15 cellular contexts compared by ENCODE assay signal in genomic region chrX:100647739-100648138, GRCh38. TPM values are rescaled to one million over a fixed set of nuclear protein-coding genes. Genes with fewer than 3 reads are reported as not detected.
DNase-seq lines count a peak whose midpoint lies in the region; ATAC-seq and TF ChIP-seq lines count a peak whose summit lies in the region.
"Had no signal": no experiment of that assay in that cellular context is flagged by ENCODE, and none has a peak within 500 bp of the region (broad histone marks: within the 10 kb centered on the region; RNA-seq: fewer than 3 reads in every experiment).

No MANE protein-coding gene starts in this region.

- no peak for TF ChIP-seq CTCF in breast epithelium (IDR thresholded peaks at IDR 0.05)
- no peak for TF ChIP-seq CTCF in mammary epithelial cell (conservative IDR thresholded peaks at IDR 0.05 in 1 of 2, IDR thresholded peaks at IDR 0.05 in 1 of 2; ENCODE audit: extremely low read depth in 1 of 2, insufficient read depth in 1 of 2, low read depth in 1 of 2, low read length in 2 of 2)
- TF ChIP-seq CTCF in brain microvascular endothelial cell (IDR thresholded peaks at IDR 0.05; ENCODE audit: low read depth, low read length, missing control alignments) = no peak
- no peak for TF ChIP-seq CTCF in type B pancreatic cell (conservative IDR thresholded peaks at IDR 0.05)

- no peaks in the 10 kb centered on the region for H3K79me1 ChIP-seq in neuronal stem cell (ENCODE audit: low read depth, low read length)

- WGBS in mammary epithelial cell (ENCODE audit: low coverage, missing lambda C conversion rate) = 17% methylated on average over 2 of the region's 2 CpGs
- WGBS in mesodermal cell (ENCODE audit: insufficient coverage in 2 of 2), 2 experiments = 100% methylated on average over 1 of the region's 2 CpGs; no CpG with 5 or more reads in 1 of the 2 experiments
- no CpG with 5 or more reads among the region's 2 CpGs for WGBS in neuronal stem cell (ENCODE audit: extremely low coverage in 2 of 2, insufficient read length in 2 of 2, insufficient replicate concordance in 1 of 2), 2 donors

- H4K8ac ChIP-seq in neuronal stem cell (ENCODE audit: low read depth, low read length) = no peak overlapping the region

- CTCF ChIA-PET in mammary epithelial cell (lab: Charles Lee; ENCODE audit: low non-redundant PET) = no interaction called here

- H3K14ac ChIP-seq in neuronal stem cell (ENCODE audit: low read length) = no peak overlapping the region

- H3K4me2 ChIP-seq in mammary epithelial cell (ENCODE audit: insufficient read depth, low read depth, low read length) (no peak overlapping the region), neuronal stem cell (ENCODE audit: insufficient read depth, low read length, poor library complexity, severe bottlenecking) (no peak overlapping the region)

- H3K4ac ChIP-seq in neuronal stem cell (ENCODE audit: low read length) = no peak overlapping the region

- no peak overlapping the region for H3K4me3 Mint-ChIP-seq in type B pancreatic cell
- H3K4me3 Mint-ChIP-seq: activated CD8-positive, alpha-beta T cell treated with anti-CD3 and anti-CD28 coated beads for 36 hours had no signal

- H3K18ac ChIP-seq in neuronal stem cell (ENCODE audit: low read length) = no peak overlapping the region

- no peaks in the 10 kb centered on the region for H3K36me3 Mint-ChIP-seq in type B pancreatic cell

- no peak for ATAC-seq in HG02870 (IDR thresholded peaks at IDR 0.05; ENCODE audit: unreplicated experiment)
- ATAC-seq: activated CD8-positive, alpha-beta T cell treated with anti-CD3 and anti-CD28 coated beads for 36 hours had no signal

- peak overlapping the region in 1 of 3 donors; percentile 4 for H3K4me3 ChIP-seq in breast epithelium
- no peak overlapping the region for H3K4me3 ChIP-seq in mammary epithelial cell (replicated peaks in 1 of 3; ENCODE audit: insufficient read depth in 1 of 3, low read depth in 2 of 3, low read length in 3 of 3)
- H3K4me3 ChIP-seq in brain microvascular endothelial cell (ENCODE audit: low read depth, low read length) = no peak overlapping the region
- no peak overlapping the region for H3K4me3 ChIP-seq in mesodermal cell (ENCODE audit: extremely low read depth, insufficient read depth, low read length, poor library complexity, severe bottlenecking)
- H3K4me3 ChIP-seq in neuronal stem cell (ENCODE audit: low read length in 2 of 2) = no peak overlapping the region
- H3K4me3 ChIP-seq: prostate gland had no signal

- no peak overlapping the region for H2BK120ac ChIP-seq in neuronal stem cell (ENCODE audit: low read depth, low read length)

- no peak overlapping the region for H2BK15ac ChIP-seq in neuronal stem cell (ENCODE audit: low read length)

- no peak overlapping the region for H2AK5ac ChIP-seq in neuronal stem cell (ENCODE audit: low read depth, low read length)

- peak overlapping the region; percentile 69 to 91 for H3K27ac ChIP-seq in breast epithelium
- no peak overlapping the region for H3K27ac ChIP-seq in mammary epithelial cell (ENCODE audit: insufficient read depth, low read depth, low read length)
- peak overlapping the region; percentile 94 for H3K27ac ChIP-seq in brain microvascular endothelial cell
- peak overlapping the region; percentile 16 for H3K27ac ChIP-seq in mesodermal cell (ENCODE audit: low read depth, low read length, severe bottlenecking)
- no peak overlapping the region for H3K27ac ChIP-seq in neuronal stem cell (replicated peaks; ENCODE audit: low read length)
- H3K27ac ChIP-seq: prostate gland had no signal

- in situ Hi-C loops in mammary epithelial cell (cut with MboI; ENCODE audit: low sequenced_read_pairs in 2 of 2) (no loop called here), brain microvascular endothelial cell (cut with HindIII; ENCODE audit: low pct_ligation_motif_present, low sequenced_read_pairs) (no loop called here)

- H3K27me3 Mint-ChIP-seq in type B pancreatic cell = no peaks in the 10 kb centered on the region

- H4K20me1 ChIP-seq in mammary epithelial cell (ENCODE audit: insufficient read depth, low read length) = no peaks in the 10 kb centered on the region

- TF ChIP-seq POLR2A in breast epithelium (IDR thresholded peaks at IDR 0.05) = no peak

- dilution Hi-C loops in mammary epithelial cell (cut with HindIII; ENCODE audit: low sequenced_read_pairs) = no loop called here

- no peak overlapping the region for H4K91ac ChIP-seq in neuronal stem cell (ENCODE audit: low read depth, low read length, poor library complexity)

- H2BK12ac ChIP-seq in neuronal stem cell (ENCODE audit: low read length) = no peak overlapping the region

- H3K27me3 ChIP-seq in breast epithelium (peaks cover 0 to 56% of the 10 kb centered on the region in 2 donors), mammary epithelial cell (ENCODE audit: insufficient read depth, low read length) (no peaks in the 10 kb centered on the region), brain microvascular endothelial cell (replicated peaks) (no peaks in the 10 kb centered on the region), neuronal stem cell (ENCODE audit: control insufficient read depth in 3 of 3, insufficient read depth in 3 of 3, low read depth in 1 of 3, low read length in 3 of 3) (peaks cover 0 to 8% (median 0%) of the 10 kb centered on the region in 3 experiments)

- no peaks in the 10 kb centered on the region for H3K79me2 ChIP-seq in mammary epithelial cell (ENCODE audit: insufficient read depth, low read length)

- DNase-seq in breast epithelium (ENCODE audit: low spot score in 2 of 2) = no peak
- DNase-seq in mammary epithelial cell = no peak
- DNase-seq in brain microvascular endothelial cell = no peak
- no peak for DNase-seq in type B pancreatic cell (ENCODE audit: extremely low spot score, unreplicated experiment)
- DNase-seq in neuronal stem cell (ENCODE audit: low spot score) = no peak
- no peak for DNase-seq in DMS114 treated with DMSO at 0.1 percent for 48 hours (lab: John Stamatoyannopoulos, UW; ENCODE audit: unreplicated experiment)
- DNase-seq: activated CD8-positive, alpha-beta T cell treated with anti-CD3 and anti-CD28 coated beads for 36 hours; anterior cingulate cortex; midbrain; NCI-H226; stimulated activated CD8-positive, alpha-beta memory T cell treated with anti-CD3 and anti-CD28 coated beads, Interleukin-4, amount 100 ng/mL, for 48 hours had no signal

- H3K9ac ChIP-seq in mammary epithelial cell (ENCODE audit: insufficient read depth, low read length) (no peak overlapping the region), neuronal stem cell (ENCODE audit: low read depth, low read length, poor library complexity) (no peak overlapping the region)

- peaks cover 15% of the 10 kb centered on the region for H3K4me1 Mint-ChIP-seq in type B pancreatic cell (ENCODE audit: unreplicated experiment)

- H2BK5ac ChIP-seq in neuronal stem cell (ENCODE audit: low read length) = no peak overlapping the region

- H3K4me1 ChIP-seq in breast epithelium (no peaks in the 10 kb centered on the region), mammary epithelial cell (ENCODE audit: insufficient read depth, low read length) (peaks cover 26% of the 10 kb centered on the region), mesodermal cell (ENCODE audit: control insufficient read depth, insufficient read depth, low read length, poor library complexity, severe bottlenecking) (peaks cover 40% of the 10 kb centered on the region), neuronal stem cell (ENCODE audit: control insufficient read depth in 2 of 2, insufficient read depth in 1 of 2, low read depth in 1 of 2, low read length in 2 of 2) (peaks cover 0 to 7% of the 10 kb centered on the region in 2 donors)
- H3K4me1 ChIP-seq: prostate gland had no signal

- H3K9me3 Mint-ChIP-seq in type B pancreatic cell = peaks cover 5% of the 10 kb centered on the region
- H3K9me3 Mint-ChIP-seq: activated CD8-positive, alpha-beta T cell treated with anti-CD3 and anti-CD28 coated beads for 36 hours; activated T-helper 2 cell treated with anti-CD3 and anti-CD28 coated beads, Interferon-gamma antibody, Interleukin-2, Interleukin-4, amounts not matched to agents 10 μg/mL and 5 μg/mL and 100 μg/mL, durations not matched to agents 14 hours and 24 hours and 36 hours had no signal

- peak overlapping the region; percentile 96 for H3K27ac Mint-ChIP-seq in type B pancreatic cell
- H3K27ac Mint-ChIP-seq: activated CD8-positive, alpha-beta T cell treated with anti-CD3 and anti-CD28 coated beads for 36 hours; activated T-helper 2 cell treated with anti-CD3 and anti-CD28 coated beads, Interferon-gamma antibody, Interleukin-2, Interleukin-4, amounts not matched to agents 10 μg/mL and 5 μg/mL and 100 μg/mL, durations not matched to agents 14 hours and 24 hours and 36 hours had no signal

- H3K36me3 ChIP-seq in breast epithelium = no peaks in the 10 kb centered on the region
- no peaks in the 10 kb centered on the region for H3K36me3 ChIP-seq in mammary epithelial cell (ENCODE audit: insufficient read depth, low read length)
- H3K36me3 ChIP-seq in brain microvascular endothelial cell (replicated peaks) = peaks cover 2% of the 10 kb centered on the region
- H3K36me3 ChIP-seq in mesodermal cell (ENCODE audit: control insufficient read depth, insufficient read depth, low read length) = peaks cover 12% of the 10 kb centered on the region
- H3K36me3 ChIP-seq in neuronal stem cell (replicated peaks in 1 of 2; ENCODE audit: control insufficient read depth in 2 of 2, insufficient read depth in 2 of 2, low read length in 2 of 2) = no peaks in the 10 kb centered on the region
- H3K36me3 ChIP-seq: prostate gland had no signal

- H3K23ac ChIP-seq in neuronal stem cell (ENCODE audit: low read depth, low read length, poor library complexity) = no peak overlapping the region

- H3K9me3 ChIP-seq in breast epithelium (no peaks in the 10 kb centered on the region), mammary epithelial cell (replicated peaks; ENCODE audit: insufficient read depth, low read length) (no peaks in the 10 kb centered on the region), mesodermal cell (ENCODE audit: control insufficient read depth, low read length) (no peaks in the 10 kb centered on the region), neuronal stem cell (replicated peaks in 1 of 2; ENCODE audit: control insufficient read depth in 2 of 2, insufficient read depth in 1 of 2, low read depth in 1 of 2, low read length in 2 of 2) (no peaks in the 10 kb centered on the region)
- H3K9me3 ChIP-seq: prostate gland had no signal

- no TSS peak for BruUV-seq in mammary epithelial cell (replicated peaks; lab: Mats Ljungman, UMichigan)

- intact Hi-C loops in breast epithelium (cut with DNase I; ENCODE audit: low total_unique reads) (no loop called here), mammary epithelial cell (cut with micrococcal nuclease) (no loop called here)

- H2AFZ ChIP-seq in mammary epithelial cell (ENCODE audit: low read depth, low read length) = no peak overlapping the region
- H2AFZ ChIP-seq in neuronal stem cell (ENCODE audit: low read length) = no peak overlapping the region

RNA-seq across cellular contexts. Expression of gene SRPX2, which starts 3.7 kb away (rescaled TPM):
- total RNA-seq in breast epithelium (10 to 100 TPM; 15.2 to 61.0 (median 32.6) TPM), mammary epithelial cell (1 to 10 TPM; 1.8 to 4.0 TPM), type B pancreatic cell (ENCODE audit: low replicate concordance) (7.7 and 13.6 TPM in 2 replicates)
- 6.3 TPM for polyA plus RNA-seq in mammary epithelial cell
- 6.2 TPM for polyA minus RNA-seq in mammary epithelial cell
- 33.7 TPM for polyA plus RNA-seq in mesodermal cell (2013, experiment 1 of 2)
- 32.9 TPM for polyA plus RNA-seq in mesodermal cell (2013, experiment 2 of 2)
- not detected for polyA plus RNA-seq in neuronal stem cell (2013, experiment 1 of 2)
- polyA plus RNA-seq in neuronal stem cell (2013, experiment 2 of 2) = not detected
- total RNA-seq: activated CD8-positive, alpha-beta T cell treated with anti-CD3 and anti-CD28 coated beads for 36 hours; activated T-helper 2 cell treated with anti-CD3 and anti-CD28 coated beads, Interferon-gamma antibody, Interleukin-2, Interleukin-4, amounts not matched to agents 10 μg/mL and 5 μg/mL and 100 μg/mL, durations not matched to agents 14 hours and 24 hours and 36 hours had no signal

RNA-seq across cellular contexts. Expression of gene TSPAN6, which starts 11.1 kb away (rescaled TPM):
- total RNA-seq in breast epithelium (10 to 100 TPM; 30.9 to 49.5 (median 40.6) TPM), mammary epithelial cell (10 to 100 TPM; 15.6 to 27.3 TPM), type B pancreatic cell (ENCODE audit: low replicate concordance) (99.3 and 140 TPM in 2 replicates)
- polyA plus RNA-seq in mammary epithelial cell = 15.9 TPM
- polyA minus RNA-seq in mammary epithelial cell = 14.9 TPM
- polyA plus RNA-seq in mesodermal cell (2013, experiment 1 of 2) = 111 TPM
- 122 TPM for polyA plus RNA-seq in mesodermal cell (2013, experiment 2 of 2)
- polyA plus RNA-seq in neuronal stem cell (2013, experiment 1 of 2) = 80.2 TPM
- polyA plus RNA-seq in neuronal stem cell (2013, experiment 2 of 2) = 81.7 TPM
- total RNA-seq: activated T-helper 2 cell treated with anti-CD3 and anti-CD28 coated beads, Interferon-gamma antibody, Interleukin-2, Interleukin-4, amounts not matched to agents 10 μg/mL and 5 μg/mL and 100 μg/mL, durations not matched to agents 14 hours and 24 hours and 36 hours had no signal

Comparison
In these comparisons a context has a peak if more than half of its experiments do, and no peak if none do; other contexts are left out.
1. H3K27ac ChIP-seq: peak in breast epithelium (2 of 2), brain microvascular endothelial cell (single experiment) and mesodermal cell (single experiment); none in mammary epithelial cell (single experiment) and neuronal stem cell (single experiment).